2 cellular contexts compared by ENCODE assay signal in the genomic region with DNA sequence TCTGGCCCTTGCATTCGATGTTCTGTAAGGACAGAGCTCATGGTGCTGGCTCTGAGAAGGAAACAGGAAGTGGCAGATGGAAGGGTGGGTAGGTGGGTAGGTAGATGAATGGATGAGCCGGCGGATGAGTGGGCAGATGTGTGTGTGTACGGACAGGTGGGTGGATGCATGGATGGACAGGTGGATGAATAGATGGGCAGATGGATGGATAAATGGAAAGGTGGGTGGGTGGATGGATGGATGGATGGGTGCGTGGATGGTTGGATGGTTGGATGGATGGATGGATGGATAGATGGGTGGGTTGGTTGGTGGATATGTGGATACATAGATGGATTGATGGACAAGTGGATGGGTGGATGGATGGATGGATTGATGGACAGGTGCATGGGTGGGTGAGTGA.
A peak's percentile ranks its signal among the peaks of the same experiment; 100 is the strongest.
TF ChIP-seq lines count a peak whose summit lies in the region.

No MANE protein-coding gene starts in this region.

TF ChIP-seq in GM12891, 5 proteins besides CTCF, POLR2A, EP300 and RAD21:
- no peak for TF ChIP-seq POU2F2 (IDR thresholded peaks at IDR 0.05; ENCODE audit: low read depth, low read length)
- TF ChIP-seq POLR2AphosphoS5 (IDR thresholded peaks at IDR 0.05; ENCODE audit: low read depth, low read length) = no peak
- TF ChIP-seq SPI1 (IDR thresholded peaks at IDR 0.05; ENCODE audit: low read depth, low read length) = peak; percentile 17; the same call in 1 of the 2 replicates

TF ChIP-seq in SK-N-SH, 30 proteins besides CTCF, POLR2A, EP300 and RAD21:
- TF ChIP-seq RCOR1 (IDR thresholded peaks at IDR 0.05; ENCODE audit: low read length) (no peak), NFIC (IDR thresholded peaks at IDR 0.05; ENCODE audit: borderline replicate concordance) (no peak), MXI1 (IDR thresholded peaks at IDR 0.05; ENCODE audit: low read depth, low read length) (no peak), MEF2A (IDR thresholded peaks at IDR 0.05; ENCODE audit: borderline replicate concordance, low read depth) (no peak), FOXM1 (IDR thresholded peaks at IDR 0.05; ENCODE audit: low read depth) (no peak), TEAD4 (IDR thresholded peaks at IDR 0.05; ENCODE audit: borderline replicate concordance, insufficient read depth) (no peak), TAF1 (IDR thresholded peaks at IDR 0.05; ENCODE audit: borderline replicate concordance, low read depth, low read length) (no peak), SIN3A (IDR thresholded peaks at IDR 0.05; ENCODE audit: borderline replicate concordance, low read depth, low read length) (no peak), YY1 (IDR thresholded peaks at IDR 0.05; ENCODE audit: low read depth) (no peak)
- TF ChIP-seq, protein P1, sequence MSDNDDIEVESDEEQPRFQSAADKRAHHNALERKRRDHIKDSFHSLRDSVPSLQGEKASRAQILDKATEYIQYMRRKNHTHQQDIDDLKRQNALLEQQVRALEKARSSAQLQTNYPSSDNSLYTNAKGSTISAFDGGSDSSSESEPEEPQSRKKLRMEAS (IDR thresholded peaks at IDR 0.05; ENCODE audit: low read depth) = no peak
- TF ChIP-seq, protein P2, sequence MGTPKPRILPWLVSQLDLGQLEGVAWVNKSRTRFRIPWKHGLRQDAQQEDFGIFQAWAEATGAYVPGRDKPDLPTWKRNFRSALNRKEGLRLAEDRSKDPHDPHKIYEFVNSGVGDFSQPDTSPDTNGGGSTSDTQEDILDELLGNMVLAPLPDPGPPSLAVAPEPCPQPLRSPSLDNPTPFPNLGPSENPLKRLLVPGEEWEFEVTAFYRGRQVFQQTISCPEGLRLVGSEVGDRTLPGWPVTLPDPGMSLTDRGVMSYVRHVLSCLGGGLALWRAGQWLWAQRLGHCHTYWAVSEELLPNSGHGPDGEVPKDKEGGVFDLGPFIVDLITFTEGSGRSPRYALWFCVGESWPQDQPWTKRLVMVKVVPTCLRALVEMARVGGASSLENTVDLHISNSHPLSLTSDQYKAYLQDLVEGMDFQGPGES (IDR thresholded peaks at IDR 0.05; ENCODE audit: low read depth, low read length) = no peak
- TF ChIP-seq, protein P3, sequence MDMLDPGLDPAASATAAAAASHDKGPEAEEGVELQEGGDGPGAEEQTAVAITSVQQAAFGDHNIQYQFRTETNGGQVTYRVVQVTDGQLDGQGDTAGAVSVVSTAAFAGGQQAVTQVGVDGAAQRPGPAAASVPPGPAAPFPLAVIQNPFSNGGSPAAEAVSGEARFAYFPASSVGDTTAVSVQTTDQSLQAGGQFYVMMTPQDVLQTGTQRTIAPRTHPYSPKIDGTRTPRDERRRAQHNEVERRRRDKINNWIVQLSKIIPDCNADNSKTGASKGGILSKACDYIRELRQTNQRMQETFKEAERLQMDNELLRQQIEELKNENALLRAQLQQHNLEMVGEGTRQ (IDR thresholded peaks at IDR 0.05; ENCODE audit: borderline replicate concordance, low read depth, low read length) = no peak
- TF ChIP-seq, protein P4, sequence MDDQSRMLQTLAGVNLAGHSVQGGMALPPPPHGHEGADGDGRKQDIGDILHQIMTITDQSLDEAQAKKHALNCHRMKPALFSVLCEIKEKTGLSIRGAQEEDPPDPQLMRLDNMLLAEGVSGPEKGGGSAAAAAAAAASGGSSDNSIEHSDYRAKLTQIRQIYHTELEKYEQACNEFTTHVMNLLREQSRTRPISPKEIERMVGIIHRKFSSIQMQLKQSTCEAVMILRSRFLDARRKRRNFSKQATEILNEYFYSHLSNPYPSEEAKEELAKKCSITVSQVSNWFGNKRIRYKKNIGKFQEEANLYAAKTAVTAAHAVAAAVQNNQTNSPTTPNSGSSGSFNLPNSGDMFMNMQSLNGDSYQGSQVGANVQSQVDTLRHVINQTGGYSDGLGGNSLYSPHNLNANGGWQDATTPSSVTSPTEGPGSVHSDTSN (IDR thresholded peaks at IDR 0.05) = no peak
- TF ChIP-seq, protein P5, sequence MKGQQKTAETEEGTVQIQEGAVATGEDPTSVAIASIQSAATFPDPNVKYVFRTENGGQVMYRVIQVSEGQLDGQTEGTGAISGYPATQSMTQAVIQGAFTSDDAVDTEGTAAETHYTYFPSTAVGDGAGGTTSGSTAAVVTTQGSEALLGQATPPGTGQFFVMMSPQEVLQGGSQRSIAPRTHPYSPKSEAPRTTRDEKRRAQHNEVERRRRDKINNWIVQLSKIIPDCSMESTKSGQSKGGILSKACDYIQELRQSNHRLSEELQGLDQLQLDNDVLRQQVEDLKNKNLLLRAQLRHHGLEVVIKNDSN (IDR thresholded peaks at IDR 0.05; ENCODE audit: borderline replicate concordance, low read depth) = no peak
